ENCODE assay signal across 1 cellular context in the genomic region with DNA sequence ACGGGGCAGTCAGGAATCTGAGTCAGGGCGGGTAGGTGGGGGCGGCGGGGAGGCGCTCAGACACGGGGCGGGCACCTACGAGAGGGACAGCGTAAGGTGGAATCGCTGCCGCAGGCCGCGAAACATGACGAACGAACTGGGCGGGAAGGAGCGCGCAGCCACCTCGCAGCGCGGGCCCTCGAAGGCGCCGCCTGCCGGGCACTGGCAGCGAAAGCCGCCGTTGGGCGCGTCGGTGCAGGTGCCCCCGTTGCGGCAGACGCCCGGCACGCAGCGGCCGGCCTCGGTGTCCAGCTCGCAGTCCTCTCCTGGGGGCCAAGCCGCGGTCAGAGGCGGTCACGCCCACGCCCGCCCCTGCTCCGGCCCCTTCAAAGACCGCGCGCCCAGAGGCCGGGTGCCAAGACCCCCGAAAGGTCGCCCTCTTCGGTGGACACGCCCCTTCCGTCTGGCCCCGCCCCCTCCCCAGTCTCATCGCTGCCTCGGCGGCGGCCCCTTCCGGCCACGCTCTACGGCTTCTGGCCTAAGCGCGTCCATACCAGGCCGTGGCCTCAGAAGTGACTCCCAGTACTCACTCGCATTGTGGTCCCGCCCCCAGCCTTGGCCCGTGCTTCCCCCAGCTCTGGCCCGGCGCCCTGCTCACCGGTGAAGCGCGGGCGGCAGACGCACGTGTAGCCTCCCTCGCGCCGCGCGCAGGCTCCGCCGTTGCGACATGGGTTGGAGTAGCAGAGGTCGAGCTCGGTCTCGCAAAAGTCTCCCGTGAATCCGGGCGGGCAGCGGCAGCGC.
TF ChIP-seq lines count a peak whose summit lies in the region.

No MANE protein-coding gene starts in this region.

TF ChIP-seq in WTC11, 78 proteins besides CTCF, POLR2A, EP300 and RAD21 (continued from another document and continues in another):
- TF ChIP-seq ARID4B (CRISPR knock-in tag; IDR thresholded peaks at IDR 0.05; ENCODE audit: borderline replicate concordance) = peak; percentile 33; the same call in 1 of the 2 replicates
- peak; percentile 39; the same call in 1 of the 2 replicates for TF ChIP-seq NFE2L1 (CRISPR knock-in tag; IDR thresholded peaks at IDR 0.05)
- TF ChIP-seq, protein P1, sequence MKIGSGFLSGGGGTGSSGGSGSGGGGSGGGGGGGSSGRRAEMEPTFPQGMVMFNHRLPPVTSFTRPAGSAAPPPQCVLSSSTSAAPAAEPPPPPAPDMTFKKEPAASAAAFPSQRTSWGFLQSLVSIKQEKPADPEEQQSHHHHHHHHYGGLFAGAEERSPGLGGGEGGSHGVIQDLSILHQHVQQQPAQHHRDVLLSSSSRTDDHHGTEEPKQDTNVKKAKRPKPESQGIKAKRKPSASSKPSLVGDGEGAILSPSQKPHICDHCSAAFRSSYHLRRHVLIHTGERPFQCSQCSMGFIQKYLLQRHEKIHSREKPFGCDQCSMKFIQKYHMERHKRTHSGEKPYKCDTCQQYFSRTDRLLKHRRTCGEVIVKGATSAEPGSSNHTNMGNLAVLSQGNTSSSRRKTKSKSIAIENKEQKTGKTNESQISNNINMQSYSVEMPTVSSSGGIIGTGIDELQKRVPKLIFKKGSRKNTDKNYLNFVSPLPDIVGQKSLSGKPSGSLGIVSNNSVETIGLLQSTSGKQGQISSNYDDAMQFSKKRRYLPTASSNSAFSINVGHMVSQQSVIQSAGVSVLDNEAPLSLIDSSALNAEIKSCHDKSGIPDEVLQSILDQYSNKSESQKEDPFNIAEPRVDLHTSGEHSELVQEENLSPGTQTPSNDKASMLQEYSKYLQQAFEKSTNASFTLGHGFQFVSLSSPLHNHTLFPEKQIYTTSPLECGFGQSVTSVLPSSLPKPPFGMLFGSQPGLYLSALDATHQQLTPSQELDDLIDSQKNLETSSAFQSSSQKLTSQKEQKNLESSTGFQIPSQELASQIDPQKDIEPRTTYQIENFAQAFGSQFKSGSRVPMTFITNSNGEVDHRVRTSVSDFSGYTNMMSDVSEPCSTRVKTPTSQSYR (CRISPR knock-in tag; IDR thresholded peaks at IDR 0.05) = peak; percentile 30; the same call in 1 of the 2 replicates
- TF ChIP-seq ETV6 (CRISPR knock-in tag; IDR thresholded peaks at IDR 0.05) = peak; percentile 86; the same call in 1 of the 2 replicates
- peak; percentile 71; the same call in 1 of the 2 replicates for TF ChIP-seq ZBTB43 (CRISPR knock-in tag; IDR thresholded peaks at IDR 0.05)
- TF ChIP-seq, protein P2, sequence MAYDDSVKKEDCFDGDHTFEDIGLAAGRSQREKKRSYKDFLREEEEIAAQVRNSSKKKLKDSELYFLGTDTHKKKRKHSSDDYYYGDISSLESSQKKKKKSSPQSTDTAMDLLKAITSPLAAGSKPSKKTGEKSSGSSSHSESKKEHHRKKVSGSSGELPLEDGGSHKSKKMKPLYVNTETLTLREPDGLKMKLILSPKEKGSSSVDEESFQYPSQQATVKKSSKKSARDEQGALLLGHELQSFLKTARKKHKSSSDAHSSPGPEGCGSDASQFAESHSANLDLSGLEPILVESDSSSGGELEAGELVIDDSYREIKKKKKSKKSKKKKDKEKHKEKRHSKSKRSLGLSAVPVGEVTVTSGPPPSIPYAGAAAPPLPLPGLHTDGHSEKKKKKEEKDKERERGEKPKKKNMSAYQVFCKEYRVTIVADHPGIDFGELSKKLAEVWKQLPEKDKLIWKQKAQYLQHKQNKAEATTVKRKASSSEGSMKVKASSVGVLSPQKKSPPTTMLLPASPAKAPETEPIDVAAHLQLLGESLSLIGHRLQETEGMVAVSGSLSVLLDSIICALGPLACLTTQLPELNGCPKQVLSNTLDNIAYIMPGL (CRISPR knock-in tag; IDR thresholded peaks at IDR 0.05) = peak; percentile 82
- TF ChIP-seq FOXP1 (CRISPR knock-in tag; IDR thresholded peaks at IDR 0.05; ENCODE audit: borderline replicate concordance) = peak; percentile 81; the same call in 1 of the 2 replicates
- peak; percentile 19; the same call in 1 of the 2 replicates for TF ChIP-seq ZBTB21 (CRISPR knock-in tag; IDR thresholded peaks at IDR 0.05; ENCODE audit: borderline replicate concordance)
- TF ChIP-seq AR (CRISPR knock-in tag; IDR thresholded peaks at IDR 0.05) = no peak
- TF ChIP-seq ATF1 (CRISPR knock-in tag; IDR thresholded peaks at IDR 0.05) = 0 out of 2 replicates have a peak, but pooled peaks have one; percentile 39
- TF ChIP-seq KAT7 (CRISPR knock-in tag; IDR thresholded peaks at IDR 0.05; ENCODE audit: borderline replicate concordance) = peak; percentile 98
- TF ChIP-seq, protein P3, sequence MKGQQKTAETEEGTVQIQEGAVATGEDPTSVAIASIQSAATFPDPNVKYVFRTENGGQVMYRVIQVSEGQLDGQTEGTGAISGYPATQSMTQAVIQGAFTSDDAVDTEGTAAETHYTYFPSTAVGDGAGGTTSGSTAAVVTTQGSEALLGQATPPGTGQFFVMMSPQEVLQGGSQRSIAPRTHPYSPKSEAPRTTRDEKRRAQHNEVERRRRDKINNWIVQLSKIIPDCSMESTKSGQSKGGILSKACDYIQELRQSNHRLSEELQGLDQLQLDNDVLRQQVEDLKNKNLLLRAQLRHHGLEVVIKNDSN (CRISPR knock-in tag; IDR thresholded peaks at IDR 0.05) = peak; percentile 56; the same call in 1 of the 2 replicates
- TF ChIP-seq ERG (CRISPR knock-in tag; IDR thresholded peaks at IDR 0.05) = no peak
- TF ChIP-seq ZNF121 (CRISPR knock-in tag; IDR thresholded peaks at IDR 0.05) = 0 out of 2 replicates have a peak, but pooled peaks have one; percentile 1
- TF ChIP-seq CREB1 (CRISPR knock-in tag; IDR thresholded peaks at IDR 0.05) = peak; percentile 26; the same call in 1 of the 2 replicates
- TF ChIP-seq, protein P4, sequence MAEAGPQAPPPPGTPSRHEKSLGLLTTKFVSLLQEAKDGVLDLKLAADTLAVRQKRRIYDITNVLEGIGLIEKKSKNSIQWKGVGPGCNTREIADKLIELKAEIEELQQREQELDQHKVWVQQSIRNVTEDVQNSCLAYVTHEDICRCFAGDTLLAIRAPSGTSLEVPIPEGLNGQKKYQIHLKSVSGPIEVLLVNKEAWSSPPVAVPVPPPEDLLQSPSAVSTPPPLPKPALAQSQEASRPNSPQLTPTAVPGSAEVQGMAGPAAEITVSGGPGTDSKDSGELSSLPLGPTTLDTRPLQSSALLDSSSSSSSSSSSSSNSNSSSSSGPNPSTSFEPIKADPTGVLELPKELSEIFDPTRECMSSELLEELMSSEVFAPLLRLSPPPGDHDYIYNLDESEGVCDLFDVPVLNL (CRISPR knock-in tag; IDR thresholded peaks at IDR 0.05; ENCODE audit: borderline replicate concordance, low read depth) = no peak; the same call in 1 of the 2 replicates
- TF ChIP-seq NR3C1 (CRISPR knock-in tag; conservative IDR thresholded peaks at IDR 0.05; ENCODE audit: low read depth) = 0 out of 2 replicates have a peak, but pooled peaks have one; percentile 21
- peak; percentile 82; the same call in 1 of the 2 replicates for TF ChIP-seq ZNF232 (CRISPR knock-in tag; IDR thresholded peaks at IDR 0.05)
- TF ChIP-seq MYBL2 (CRISPR knock-in tag; IDR thresholded peaks at IDR 0.05) = no peak; the same call in 1 of the 2 replicates
- TF ChIP-seq NR2C2 (CRISPR knock-in tag; IDR thresholded peaks at IDR 0.05) = no peak; the same call in 1 of the 2 replicates
- TF ChIP-seq E2F5 (CRISPR knock-in tag; IDR thresholded peaks at IDR 0.05) = peak; percentile 81
- no peak for TF ChIP-seq CBFB (CRISPR knock-in tag; IDR thresholded peaks at IDR 0.05; ENCODE audit: low read depth)
- no peak for TF ChIP-seq IRF2 (CRISPR knock-in tag; IDR thresholded peaks at IDR 0.05; ENCODE audit: borderline replicate concordance, low read depth)
- 0 out of 2 replicates have a peak, but pooled peaks have one; percentile 54 for TF ChIP-seq ZNF219 (CRISPR knock-in tag; IDR thresholded peaks at IDR 0.05; ENCODE audit: borderline replicate concordance)
- no peak for TF ChIP-seq RORB (CRISPR knock-in tag; IDR thresholded peaks at IDR 0.05)
- peak; percentile 85 for TF ChIP-seq SP1 (CRISPR knock-in tag; conservative IDR thresholded peaks at IDR 0.05)
- TF ChIP-seq SMAD3 (CRISPR knock-in tag; IDR thresholded peaks at IDR 0.05; ENCODE audit: borderline replicate concordance) = peak; percentile 72; the same call in 1 of the 2 replicates
- TF ChIP-seq ELF4 (CRISPR knock-in tag; IDR thresholded peaks at IDR 0.05; ENCODE audit: low read depth) = 0 out of 2 replicates have a peak, but pooled peaks have one; percentile 63
- TF ChIP-seq PREB (CRISPR knock-in tag; IDR thresholded peaks at IDR 0.05; ENCODE audit: borderline replicate concordance) = no peak
